In genomic region chr22:40404251-40405177, GRCh38 we compare ENCODE assay signal across 26 cellular contexts. TPM values are rescaled to one million over a fixed set of nuclear protein-coding genes. Genes with fewer than 3 reads are reported as not detected.
DNase-seq lines count a peak whose midpoint lies in the region; ATAC-seq and TF ChIP-seq lines count a peak whose summit lies in the region.
"Had no signal": no experiment of that assay in that cellular context is flagged by ENCODE, and none has a peak within 500 bp of the region (broad histone marks: within the 10 kb centered on the region; RNA-seq: fewer than 3 reads in every experiment).

No MANE protein-coding gene starts in this region.

- TF ChIP-seq POLR2A in IMR-90 (IDR thresholded peaks at IDR 0.05; ENCODE audit: low read depth, low read length), result no peak

- H3K23ac ChIP-seq in IMR-90 (ENCODE audit: low read depth, low read length) (no peak overlapping the region), trophoblast cell (ENCODE audit: low read length) (no peak overlapping the region)

- H3K9me3 Mint-ChIP-seq in CD4-positive, alpha-beta memory T cell, result peaks cover 0 to 3% (median 0%) of the 10 kb centered on the region in 8 donors
- H3K9me3 Mint-ChIP-seq: activated CD4-positive, alpha-beta memory T cell treated with anti-CD3 and anti-CD28 coated beads for 36 hours; activated naive CD4-positive, alpha-beta T cell treated with anti-CD3 and anti-CD28 coated beads, Interleukin-2, amount 50 U/mL, for 24 hours; activated T-cell treated with anti-CD3 and anti-CD28 coated beads, Interleukin-2, amount 50 U/mL, for 4 hours; HFFc6; nephron progenitor cell had no signal

- peaks cover 46% of the 10 kb centered on the region for H3K36me3 ChIP-seq in CD4-positive, alpha-beta memory T cell (ENCODE audit: insufficient read depth, low read length)
- H3K36me3 ChIP-seq in IMR-90 (ENCODE audit: control insufficient read depth, insufficient read depth, low read length) (peaks cover 77% of the 10 kb centered on the region), trophoblast cell (ENCODE audit: control insufficient read depth in 1 of 2, insufficient read depth in 2 of 2, low read length in 2 of 2) (peaks cover 71 to 81% of the 10 kb centered on the region in 2 experiments), GM23248 (ENCODE audit: low read depth) (peaks cover 9% of the 10 kb centered on the region; the same call in 1 of the 2 replicates)

- H3K27me3 Mint-ChIP-seq in CD4-positive, alpha-beta memory T cell, result no peaks in the 10 kb centered on the region
- H3K27me3 Mint-ChIP-seq: activated CD4-positive, alpha-beta memory T cell treated with anti-CD3 and anti-CD28 coated beads for 36 hours; activated naive CD4-positive, alpha-beta T cell treated with anti-CD3 and anti-CD28 coated beads, Interleukin-2, amount 50 U/mL, for 24 hours had no signal

- dilution Hi-C loops in IMR-90 (cut with HindIII; ENCODE audit: low sequenced_read_pairs, unreplicated experiment), result no loop called here

- in situ Hi-C loops in IMR-90 (cut with MboI; ENCODE audit: low sequenced_read_pairs), result no loop called here
- in situ Hi-C loops in GM23248 (cut with MboI), result no loop called here

- H2BK20ac ChIP-seq in IMR-90 (ENCODE audit: low read depth, low read length), result no peak overlapping the region

- H2BK12ac ChIP-seq in trophoblast cell (ENCODE audit: low read length), result no peak overlapping the region

- H3K4me3 ChIP-seq in CD4-positive, alpha-beta memory T cell (ENCODE audit: low read length in 2 of 2), result no peak overlapping the region
- H3K4me3 ChIP-seq in IMR-90 (ENCODE audit: insufficient read depth, low read depth, low read length) (no peak overlapping the region), trophoblast cell (ENCODE audit: low read depth, low read length) (no peak overlapping the region), GM23248 (no peak overlapping the region)
- H3K4me3 ChIP-seq: GM12878, left ventricle myocardium inferior, psoas muscle, skin epidermis had no signal

- H3K4me2 ChIP-seq in IMR-90 (ENCODE audit: low read depth, low read length) (no peak overlapping the region), trophoblast cell (ENCODE audit: low read length) (no peak overlapping the region), GM23248 (ENCODE audit: unreplicated experiment) (no peak overlapping the region)

- H4K5ac ChIP-seq in IMR-90 (ENCODE audit: low read depth, low read length), result no peak overlapping the region

- no peak overlapping the region for H2BK120ac ChIP-seq in IMR-90 (ENCODE audit: low read depth, low read length)
- H2BK120ac ChIP-seq in trophoblast cell (ENCODE audit: insufficient read depth, low read length, poor library complexity), result no peak overlapping the region

- H3K27ac Mint-ChIP-seq in CD4-positive, alpha-beta memory T cell, result peak overlapping the region in 6 of 7 donors; percentile 13 to 82 (median 56)

- H2BK5ac ChIP-seq in IMR-90 (ENCODE audit: low read depth, low read length, poor library complexity, severe bottlenecking), result no peak overlapping the region
- no peak overlapping the region for H2BK5ac ChIP-seq in trophoblast cell (ENCODE audit: low read depth, low read length, poor library complexity)

- CTCF ChIA-PET in CD4-positive, alpha-beta memory T cell (lab: Charles Lee; ENCODE audit: partially characterized antibody), result interaction anchor here (0.5 to 1.3 kb wide), 2 partner anchors 32 to 1064 kb away, joined by 3 read pairs; partner anchors contain the start of gene PHF5A
- CTCF ChIA-PET in IMR-90 (lab: Yijun Ruan, JAX), result no interaction called here

- ATAC-seq in IMR-90 (ENCODE audit: low read depth) (no peak), HG02840 (IDR thresholded peaks at IDR 0.05; ENCODE audit: low FRiP score, unreplicated experiment) (no peak)
- ATAC-seq: activated T-cell treated with anti-CD3 and anti-CD28 coated beads, Interleukin-2, amount 50 U/mL, for 4 hours; GM12878 had no signal

- H3K4ac ChIP-seq in IMR-90 (ENCODE audit: low read depth, low read length) (no peak overlapping the region), trophoblast cell (ENCODE audit: low read depth, low read length) (no peak overlapping the region)

- peak overlapping the region; percentile 15 for H2AFZ ChIP-seq in IMR-90 (replicated peaks; ENCODE audit: low read length, poor library complexity)
- H2AFZ ChIP-seq in trophoblast cell (ENCODE audit: insufficient read depth, low read length, poor library complexity), result no peak overlapping the region
- H2AFZ ChIP-seq in GM23248, result no peak overlapping the region

- H3K4me3 Mint-ChIP-seq in CD4-positive, alpha-beta memory T cell, result no peak overlapping the region
- H3K4me3 Mint-ChIP-seq: activated CD4-positive, alpha-beta memory T cell treated with anti-CD3 and anti-CD28 coated beads for 36 hours; activated naive CD4-positive, alpha-beta T cell treated with anti-CD3 and anti-CD28 coated beads, Interleukin-2, amount 50 U/mL, for 24 hours; activated T-cell treated with anti-CD3 and anti-CD28 coated beads, Interleukin-2, amount 50 U/mL, for 4 hours; HFFc6; nephron progenitor cell had no signal

- H4K20me1 ChIP-seq in IMR-90 (ENCODE audit: insufficient read depth, low read length) (peaks cover 20% of the 10 kb centered on the region), GM23248 (ENCODE audit: insufficient read depth) (no peaks in the 10 kb centered on the region)

- H3K9me1 ChIP-seq in IMR-90 (ENCODE audit: insufficient read depth, low read length), result 0 out of 2 replicates have a peak, but pooled peaks cover 12% of the 10 kb centered on the region

- WGBS in IMR-90 (ENCODE audit: extremely low coverage in 2 of 2, insufficient read length in 1 of 2), 2 experiments, result 93% methylated on average over 12 of the region's 25 CpGs; no CpG with 5 or more reads in 1 of the 2 experiments
- WGBS in trophoblast cell (ENCODE audit: extremely low coverage, insufficient coverage, insufficient read length), result no CpG with 5 or more reads among the region's 25 CpGs
- WGBS in GM23248 (ENCODE audit: low coverage in 1 of 2, low lambda C conversion rate in 2 of 2, missing lambda C conversion rate in 2 of 2), 2 experiments, result 92 to 95% methylated on average over 25 of the region's 25 CpGs

- no peak for DNase-seq in CD4-positive, alpha-beta memory T cell
- DNase-seq in IMR-90 (no peak), cerebellar cortex (ENCODE audit: low spot score) (peak; percentile 24), trophoblast cell (no peak), SW 1271 (lab: John Stamatoyannopoulos, UW) (no peak), GM23248 (no peak)
- DNase-seq: activated CD4-positive, alpha-beta memory T cell treated with anti-CD3 and anti-CD28 coated beads for 36 hours; activated T-cell treated with anti-CD3 and anti-CD28 coated beads, Interleukin-2, amount 50 U/mL, for 4 hours; DMS79; effector CD8-positive, alpha-beta T cell; HFFc6; hippocampal formation; left ventricle myocardium inferior; NCI-H187; NCI-H226; NCI-H82; nephron progenitor cell; OCI-M1; psoas muscle; stimulated activated CD4-positive, alpha-beta T cell treated with anti-CD3 and anti-CD28 coated beads, Interleukin-1b, Interleukin-23, amount 100 ng/mL, for 48 hours; stimulated activated naive CD4-positive, alpha-beta T cell had no signal

- H4K12ac ChIP-seq in trophoblast cell (ENCODE audit: low read depth, low read length), result peak overlapping the region; percentile 15

- POLR2A ChIA-PET in CD4-positive, alpha-beta memory T cell (lab: Charles Lee; ENCODE audit: partially characterized antibody), result no interaction called here
- POLR2A ChIA-PET in IMR-90 (lab: Charles Lee; ENCODE audit: unreplicated experiment), result no interaction called here

- H3K14ac ChIP-seq in IMR-90 (replicated peaks; ENCODE audit: low read depth, low read length) (no peak overlapping the region), trophoblast cell (ENCODE audit: low read length) (no peak overlapping the region)

- no peaks in the 10 kb centered on the region for H3K27me3 ChIP-seq in CD4-positive, alpha-beta memory T cell (ENCODE audit: insufficient read depth, low read length)
- H3K27me3 ChIP-seq in IMR-90 (ENCODE audit: control insufficient read depth, insufficient read depth, low read length) (no peaks in the 10 kb centered on the region), trophoblast cell (ENCODE audit: insufficient read depth, low read length) (no peaks in the 10 kb centered on the region), GM23248 (replicated peaks; ENCODE audit: insufficient read depth) (no peaks in the 10 kb centered on the region)

- no peak overlapping the region for H4K91ac ChIP-seq in IMR-90 (ENCODE audit: insufficient read depth, low read depth, low read length)
- H4K91ac ChIP-seq in trophoblast cell (ENCODE audit: low read depth, low read length), result no peak overlapping the region

- no peaks in the 10 kb centered on the region for H3K9me3 ChIP-seq in CD4-positive, alpha-beta memory T cell (ENCODE audit: control insufficient read depth in 1 of 2, low read length in 2 of 2)
- H3K9me3 ChIP-seq in IMR-90 (ENCODE audit: control insufficient read depth, insufficient read depth, low read length), result no peaks in the 10 kb centered on the region
- H3K9me3 ChIP-seq in trophoblast cell (ENCODE audit: insufficient read depth, low read depth, low read length), result no peaks in the 10 kb centered on the region
- no peaks in the 10 kb centered on the region for H3K9me3 ChIP-seq in GM23248 (ENCODE audit: low read depth)
- H3K9me3 ChIP-seq: left ventricle myocardium inferior, psoas muscle had no signal

- H4K8ac ChIP-seq in IMR-90 (ENCODE audit: low read depth in 2 of 2, low read length in 2 of 2), result no peak overlapping the region
- no peak overlapping the region for H4K8ac ChIP-seq in trophoblast cell (ENCODE audit: low read depth, low read length)

- H3K36me3 Mint-ChIP-seq in CD4-positive, alpha-beta memory T cell, result peaks cover 20 to 59% of the 10 kb centered on the region in 2 donors

- H2AK5ac ChIP-seq in IMR-90 (ENCODE audit: low read depth, low read length) (0 out of 2 replicates have a peak overlapping the region, but pooled peaks have one; percentile 3), trophoblast cell (ENCODE audit: low read length) (no peak overlapping the region)

- intact Hi-C loops in CD4-positive, alpha-beta memory T cell (cut with micrococcal nuclease), result no loop called here
- intact Hi-C loops in IMR-90 (cut with micrococcal nuclease), result no loop called here

- no peaks in the 10 kb centered on the region for H3K9me2 ChIP-seq in GM23248 (ENCODE audit: insufficient read depth)

- no TSS peak for BruUV-seq in IMR-90 (replicated peaks; lab: Mats Ljungman, UMichigan)

- no peak for TF ChIP-seq CTCF in IMR-90 (conservative IDR thresholded peaks at IDR 0.05; ENCODE audit: low read depth, low read length)

- H3K4me1 ChIP-seq in CD4-positive, alpha-beta memory T cell (ENCODE audit: insufficient read depth, low read length), result peaks cover 47% of the 10 kb centered on the region
- H3K4me1 ChIP-seq in IMR-90 (ENCODE audit: control insufficient read depth, insufficient read depth, low read length) (no peaks in the 10 kb centered on the region; the same call in 1 of the 2 replicates), trophoblast cell (ENCODE audit: control insufficient read depth in 1 of 2, insufficient read depth in 2 of 2, low read length in 2 of 2) (peaks cover 0 to 2% of the 10 kb centered on the region in 2 experiments), GM23248 (ENCODE audit: insufficient read depth) (no peaks in the 10 kb centered on the region)

- no peak overlapping the region for H2BK15ac ChIP-seq in IMR-90 (ENCODE audit: low read depth, low read length)

- peak overlapping the region; percentile 30 for H2AK9ac ChIP-seq in IMR-90 (replicated peaks; ENCODE audit: low read depth, low read length, poor library complexity)

- H3F3A ChIP-seq in GM23248 (ENCODE audit: insufficient read depth), result no peaks in the 10 kb centered on the region

- H3K18ac ChIP-seq in IMR-90 (ENCODE audit: low read depth, low read length) (no peak overlapping the region), trophoblast cell (ENCODE audit: low read length) (no peak overlapping the region)

- no peaks in the 10 kb centered on the region for H3K79me2 ChIP-seq in trophoblast cell (ENCODE audit: control insufficient read depth, insufficient read depth, low read length, poor library complexity)
- H3K79me2 ChIP-seq in GM23248 (ENCODE audit: insufficient read depth), result no peaks in the 10 kb centered on the region

- H3K56ac ChIP-seq in IMR-90 (ENCODE audit: extremely low read depth, insufficient read depth, low read length), result no peak overlapping the region

- peaks cover 24 to 37% of the 10 kb centered on the region in 2 experiments for H3K79me1 ChIP-seq in IMR-90 (ENCODE audit: low read depth in 1 of 2, low read length in 2 of 2)
- no peaks in the 10 kb centered on the region for H3K79me1 ChIP-seq in trophoblast cell (ENCODE audit: low read length)

- no peak for TF ChIP-seq RAD21 in IMR-90 (IDR thresholded peaks at IDR 0.05; ENCODE audit: low read length)

- H3K4me1 Mint-ChIP-seq in CD4-positive, alpha-beta memory T cell, result peaks cover 36 to 58% (median 43%) of the 10 kb centered on the region in 4 donors
- H3K4me1 Mint-ChIP-seq: nephron progenitor cell had no signal

- H3K9ac ChIP-seq in IMR-90 (ENCODE audit: low read depth, low read length) (no peak overlapping the region), trophoblast cell (ENCODE audit: low read length) (no peak overlapping the region), GM23248 (no peak overlapping the region)

- H3K27ac ChIP-seq in CD4-positive, alpha-beta memory T cell (ENCODE audit: low read depth, low read length), result no peak overlapping the region
- H3K27ac ChIP-seq in IMR-90 (ENCODE audit: insufficient read depth, low read length) (no peak overlapping the region), trophoblast cell (ENCODE audit: low read depth, low read length) (no peak overlapping the region), GM23248 (no peak overlapping the region)
- H3K27ac ChIP-seq: left ventricle myocardium inferior, psoas muscle, VCaP had no signal

RNA-seq across cellular contexts. Expression of gene SGSM3, which starts 34.1 kb away (rescaled TPM):
- 10 to 100 TPM; 87.5 to 90.0 TPM for total RNA-seq in CD4-positive, alpha-beta memory T cell
- polyA plus RNA-seq in CD4-positive, alpha-beta memory T cell, result 10 to 100 TPM; 30.5 to 58.2 TPM
- total RNA-seq in IMR-90 (2012; rRNA removed), result 36.4 and 47.5 TPM in 2 replicates
- polyA plus RNA-seq in IMR-90 (2012; rRNA removed) (90.1 and 97.4 TPM in 2 replicates), GM23248 (2016; fragmentation: Nextera tagmentation; extraction: Ambion mirVana) (47.6 and 48.2 TPM in 2 replicates)
- 53.3 and 63.2 TPM in 2 replicates for polyA plus RNA-seq in IMR-90 (2012; cell fraction: cytosol; rRNA removed)
- polyA plus RNA-seq in IMR-90 (2012; cell fraction: nucleus; rRNA removed; ENCODE audit: low replicate concordance), result 505 and 1,239 TPM in 2 replicates
- 49.6 and 51.5 TPM in 2 replicates for polyA plus RNA-seq in trophoblast cell (2013)
- total RNA-seq in GM23248 (2014; rRNA removed; shearing (Covaris generic)), result 40.8 and 45.2 TPM in 2 replicates

RNA-seq across cellular contexts. Expression of gene ADSL, which starts 58.2 kb away (rescaled TPM):
- total RNA-seq in CD4-positive, alpha-beta memory T cell, result 10 to 100 TPM; 63.3 to 81.1 TPM
- polyA plus RNA-seq in CD4-positive, alpha-beta memory T cell, result 100 to 1,000 TPM; 138 to 199 TPM
- 181 and 229 TPM in 2 replicates for total RNA-seq in IMR-90 (2012; rRNA removed)
- polyA plus RNA-seq in IMR-90 (2012; rRNA removed), result 89.8 and 93.6 TPM in 2 replicates
- 54.2 and 95.4 TPM in 2 replicates for polyA plus RNA-seq in IMR-90 (2012; cell fraction: cytosol; rRNA removed)
- polyA plus RNA-seq in IMR-90 (2012; cell fraction: nucleus; rRNA removed; ENCODE audit: low replicate concordance), result 84.2 and 143 TPM in 2 replicates
- 46.5 and 47.6 TPM in 2 replicates for polyA plus RNA-seq in trophoblast cell (2013)
- total RNA-seq in GM23248 (2014; rRNA removed; shearing (Covaris generic)), result 108 and 123 TPM in 2 replicates
- 70.8 and 72.5 TPM in 2 replicates for polyA plus RNA-seq in GM23248 (2016; fragmentation: Nextera tagmentation; extraction: Ambion mirVana)
